In genomic region chr3:80232760-80233159, GRCh38 we compare ENCODE assay signal across 13 cellular contexts.
DNase-seq lines count a peak whose midpoint lies in the region; ATAC-seq, FAIRE-seq and TF ChIP-seq lines count a peak whose summit lies in the region.
"Had no signal": no experiment of that assay in that cellular context is flagged by ENCODE, and none has a peak within 500 bp of the region (broad histone marks: within the 10 kb centered on the region; RNA-seq: fewer than 3 reads in every experiment).

No MANE protein-coding gene starts in this region.

- peaks cover 7% of the 10 kb centered on the region for H3K4me1 ChIP-seq in osteoblast (ENCODE audit: insufficient read depth, low read length)
- H3K4me1 ChIP-seq: uterus had no signal

- no peaks in the 10 kb centered on the region for H4K20me1 ChIP-seq in osteoblast (ENCODE audit: insufficient read depth, low read length)

- H3K79me2 ChIP-seq in osteoblast (ENCODE audit: insufficient read depth, low read length): no peaks in the 10 kb centered on the region

- peak; percentile 53 for FAIRE-seq in H54 (lab: Jason Lieb, UNC)

- H3K27ac ChIP-seq in RWPE1 (no peak overlapping the region), osteoblast (ENCODE audit: low read depth, low read length) (peak overlapping the region; percentile 34)
- H3K27ac ChIP-seq: skin epidermis, uterus had no signal

- CTCF ChIA-PET in RWPE1 (lab: Yijun Ruan, JAX): no interaction called here

- H3K4me3 ChIP-seq in epithelial cell of proximal tubule (ENCODE audit: low read depth, low read length) (no peak overlapping the region), osteoblast (ENCODE audit: insufficient read depth, low read length) (no peak overlapping the region)
- H3K4me3 ChIP-seq: skin epidermis, uterus had no signal

- H3K36me3 ChIP-seq in osteoblast (ENCODE audit: insufficient read depth, low read length): no peaks in the 10 kb centered on the region
- H3K36me3 ChIP-seq: uterus had no signal

- POLR2A ChIA-PET in RWPE1 (lab: Yijun Ruan, JAX; ENCODE audit: low non-redundant PET): no interaction called here

- TF ChIP-seq CTCF in RWPE1 (conservative IDR thresholded peaks at IDR 0.05; ENCODE audit: low read depth) (no peak), epithelial cell of proximal tubule (conservative IDR thresholded peaks at IDR 0.05; ENCODE audit: low read depth, low read length) (no peak), osteoblast (IDR thresholded peaks at IDR 0.05; ENCODE audit: extremely low read depth, low read depth, low read length) (no peak)

- H3K27me3 ChIP-seq in osteoblast (ENCODE audit: insufficient read depth, low read length): no peaks in the 10 kb centered on the region
- H3K27me3 ChIP-seq: uterus had no signal

- DNase-seq in H54 (ENCODE audit: insufficient read length, low spot score) (no peak), RWPE1 (ENCODE audit: low spot score) (peak; percentile 36), epithelial cell of proximal tubule (ENCODE audit: low read depth) (peak; percentile 88), osteoblast (ENCODE audit: insufficient read length, low spot score, missing footprints) (no peak), NOMO-1 treated with dmso at 0.1 percent for 144 hours (lab: John Stamatoyannopoulos, UW; ENCODE audit: unreplicated experiment) (no peak), anterior cingulate cortex (lab: John Stamatoyannopoulos, UW) (no peak), dedifferentiated amniotic fluid mesenchymal stem cell (ENCODE audit: extremely low spot score) (no peak)
- DNase-seq: activated CD4-positive, alpha-beta T cell treated with anti-CD3 and anti-CD28 coated beads, Interleukin-2, amount 10 ng/mL, durations not matched to agents 7 days and 5 days; activated gamma-delta T cell treated with Interleukin-2 at 50 U/mL for 16 hours; NCI-H526; uterus had no signal

- H3K4me2 ChIP-seq in osteoblast (ENCODE audit: insufficient read depth, low read length): peak overlapping the region; percentile 24

- H2AFZ ChIP-seq in osteoblast (ENCODE audit: low read length): peak overlapping the region; percentile 19

- ATAC-seq in GM21367 (IDR thresholded peaks at IDR 0.05; ENCODE audit: unreplicated experiment): no peak

- no peaks in the 10 kb centered on the region for H3K9me3 ChIP-seq in osteoblast (ENCODE audit: low read depth, low read length)
- H3K9me3 ChIP-seq: uterus had no signal

- no peak for TF ChIP-seq POLR2A in H54 (IDR thresholded peaks at IDR 0.05; ENCODE audit: low read depth, low read length)

Comparison
In these comparisons a context has a peak if more than half of its experiments do, and no peak if none do; other contexts are left out.
1. DNase-seq: peak in RWPE1 (single experiment) and epithelial cell of proximal tubule (single experiment); none in H54 (single experiment), osteoblast (single experiment), NOMO-1 treated with dmso at 0.1 percent for 144 hours (single experiment), anterior cingulate cortex (0 of 58) and dedifferentiated amniotic fluid mesenchymal stem cell (single experiment).